ENCODE assay signal across 12 cellular contexts in the genomic region with DNA sequence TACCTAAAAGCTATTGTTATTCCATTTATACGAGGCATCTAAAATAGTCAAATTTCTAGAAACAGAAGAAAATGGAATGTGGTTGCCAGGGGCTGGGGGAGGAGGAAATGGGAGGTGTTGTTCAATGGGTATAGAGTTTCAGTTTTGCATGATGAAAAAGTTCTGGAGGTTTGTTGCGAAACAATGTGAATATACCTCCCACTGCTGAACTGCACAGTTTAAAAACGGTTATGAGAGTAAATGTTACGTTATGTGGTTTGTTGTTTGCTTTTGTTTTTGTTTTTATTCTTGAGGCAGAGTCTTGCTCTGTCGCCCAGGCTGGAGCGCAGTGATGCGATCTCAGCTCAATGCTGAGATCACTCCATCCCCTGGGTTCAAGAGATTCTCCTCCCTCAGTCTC.
A peak's percentile ranks its signal among the peaks of the same experiment; 100 is the strongest.
DNase-seq lines count a peak whose midpoint lies in the region; ATAC-seq and TF ChIP-seq lines count a peak whose summit lies in the region.
"Had no signal": no experiment of that assay in that cellular context is flagged by ENCODE, and none has a peak within 500 bp of the region (broad histone marks: within the 10 kb centered on the region; RNA-seq: fewer than 3 reads in every experiment).

No MANE protein-coding gene starts in this region.

- no peak overlapping the region for H3K4me3 ChIP-seq in AG10803 (ENCODE audit: low read length)
- no peak overlapping the region for H3K4me3 ChIP-seq in choroid plexus epithelial cell (ENCODE audit: low read depth, low read length)
- H3K4me3 ChIP-seq: cardiac muscle cell had no signal

- ATAC-seq in GM21390 (IDR thresholded peaks at IDR 0.05; ENCODE audit: unreplicated experiment) (peak; percentile 66), HG03095 (IDR thresholded peaks at IDR 0.05; ENCODE audit: unreplicated experiment) (no peak), HG03460 (IDR thresholded peaks at IDR 0.05; ENCODE audit: unreplicated experiment) (no peak)

- DNase-seq in AG10803 (ENCODE audit: low read depth) = peak; percentile 16
- DNase-seq in NOMO-1 treated with DMSO at 0.1 percent for 48 hours (lab: John Stamatoyannopoulos, UW; ENCODE audit: unreplicated experiment) = peak; percentile 76
- peak; percentile 63 for DNase-seq in choroid plexus epithelial cell (ENCODE audit: low read depth)
- DNase-seq in dermis blood vessel endothelial cell = no peak
- DNase-seq in stimulated activated CD4-positive, alpha-beta T cell treated with anti-CD3 and anti-CD28 coated beads, Interleukin-4, amount 100 ng/mL, for 4 hours = no peak
- DNase-seq: CD8-positive, alpha-beta memory T cell; NCI-H2171; T1000 had no signal

- TF ChIP-seq CTCF in AG10803 (conservative IDR thresholded peaks at IDR 0.05; ENCODE audit: low read length) (no peak), choroid plexus epithelial cell (conservative IDR thresholded peaks at IDR 0.05; ENCODE audit: low read depth, low read length) (no peak)

Comparison
In these comparisons a context has a peak if more than half of its experiments do, and no peak if none do; other contexts are left out.
1. DNase-seq: peak in AG10803 (single experiment), NOMO-1 treated with DMSO at 0.1 percent for 48 hours (single experiment) and choroid plexus epithelial cell (single experiment); none in dermis blood vessel endothelial cell (single experiment) and stimulated activated CD4-positive, alpha-beta T cell treated with anti-CD3 and anti-CD28 coated beads, Interleukin-4, amount 100 ng/mL, for 4 hours (0 of 2).